ENCODE assay signal across 25 cellular contexts in genomic region chrY:12808046-12808445, GRCh38.
DNase-seq lines count a peak whose midpoint lies in the region; ATAC-seq, FAIRE-seq and TF ChIP-seq lines count a peak whose summit lies in the region.
"Had no signal": no experiment of that assay in that cellular context is flagged by ENCODE, and none has a peak within 500 bp of the region (broad histone marks: within the 10 kb centered on the region; RNA-seq: fewer than 3 reads in every experiment).

No MANE protein-coding gene starts in this region.

- no peak overlapping the region for H3K23ac ChIP-seq in mesenchymal stem cell (ENCODE audit: low read length in 2 of 2)

- H3K4me1 ChIP-seq in GM23338 (ENCODE audit: insufficient read depth) = peaks cover 25% of the 10 kb centered on the region
- peaks cover 2% of the 10 kb centered on the region for H3K4me1 ChIP-seq in mesenchymal stem cell (ENCODE audit: control insufficient read depth, insufficient read depth, low read depth, low read length)
- H3K4me1 ChIP-seq in transverse colon = no peaks in the 10 kb centered on the region
- H3K4me1 ChIP-seq: Peyer's patch had no signal

- DNase-seq in AG10803 (ENCODE audit: low read depth) = peak; percentile 1
- DNase-seq in GM23338 (ENCODE audit: low spot score) = peak; percentile 2
- DNase-seq in bronchial epithelial cell (ENCODE audit: low read depth) = peak; percentile 5
- DNase-seq in mesenchymal stem cell = peak; percentile 3
- no peak for DNase-seq in WTC11 (ENCODE audit: low spot score)
- no peak for DNase-seq in transverse colon
- DNase-seq: ACHN; AML-193; DMS79; H7; Kasumi-1; MM.1S; NCI-H1092; NCI-H1436 treated with DMSO at 0.1 percent for 48 hours; NCI-H2029; NCI-H2171 treated with DMSO at 0.1 percent for 48 hours; NCI-H510A; NCI-H748 treated with DMSO at 0.1 percent for 48 hours; NK-92 treated with Interleukin-12 subunit alpha and Interleukin-12 subunit beta, amount 100 ng/mL, for 24 hours; Peyer's patch; SHP77; SK-N-SH had no signal

- no peak overlapping the region for H3K9ac ChIP-seq in mesenchymal stem cell (ENCODE audit: low read length)
- H3K9ac ChIP-seq: SK-N-SH had no signal

- in situ Hi-C loops in transverse colon (cut with MboI; ENCODE audit: low pct_ligation_motif_present in 1 of 4, low pct_unique_long_range_greater_than_20kb in 1 of 4, low sequenced_read_pairs in 3 of 4) = no loop called here

- intact Hi-C loops in transverse colon (cut with DNase I; ENCODE audit: low total_unique reads) = no loop called here

- H2AK5ac ChIP-seq in mesenchymal stem cell (ENCODE audit: low read length, severe bottlenecking) = no peak overlapping the region

- no peak overlapping the region for H2AFZ ChIP-seq in GM23338
- no peak overlapping the region for H2AFZ ChIP-seq in mesenchymal stem cell (ENCODE audit: low read depth, low read length)

- no peak overlapping the region for H2BK5ac ChIP-seq in mesenchymal stem cell (ENCODE audit: low read depth, low read length, poor library complexity, severe bottlenecking)

- H4K20me1 ChIP-seq in GM23338 (replicated peaks; ENCODE audit: insufficient read depth) = no peaks in the 10 kb centered on the region

- H4K91ac ChIP-seq in mesenchymal stem cell (ENCODE audit: low read length) = no peak overlapping the region

- H3K4me2 ChIP-seq in GM23338 (no peak overlapping the region), mesenchymal stem cell (ENCODE audit: low read length, poor library complexity, severe bottlenecking) (peak overlapping the region; percentile 3)
- H3K4me2 ChIP-seq: SK-N-SH had no signal

- H3K36me3 ChIP-seq in GM23338 (ENCODE audit: insufficient read depth) (peaks cover 4% of the 10 kb centered on the region; the same call in 1 of the 2 replicates), bronchial epithelial cell (ENCODE audit: control insufficient read depth, insufficient read depth, low read length) (no peaks in the 10 kb centered on the region), mesenchymal stem cell (ENCODE audit: control insufficient read depth in 1 of 2, insufficient read depth in 2 of 2, low read depth in 1 of 2, low read length in 2 of 2) (peaks cover 0 to 6% of the 10 kb centered on the region in 2 experiments), transverse colon (no peaks in the 10 kb centered on the region)
- H3K36me3 ChIP-seq: Peyer's patch had no signal

- H3K36me3 Mint-ChIP-seq in GM23338 (ENCODE audit: low read depth) (peaks cover 10% of the 10 kb centered on the region; the same call in 2 of the 3 replicates), WTC11 (peaks cover 15% of the 10 kb centered on the region)

- H3K4me1 Mint-ChIP-seq in GM23338 (peaks cover 29% of the 10 kb centered on the region), WTC11 (peaks cover 39% of the 10 kb centered on the region)

- no CpG with 5 or more reads among the region's 1 CpG for WGBS in mesenchymal stem cell
- WGBS in transverse colon (ENCODE audit: low coverage in 1 of 2), 2 donors = no CpG with 5 or more reads among the region's 1 CpG

- H2BK15ac ChIP-seq in mesenchymal stem cell (ENCODE audit: low read depth, poor library complexity, severe bottlenecking) = no peak overlapping the region

- POLR2A ChIA-PET in WTC11 (lab: Charles Lee) = no interaction called here

- H2BK120ac ChIP-seq in mesenchymal stem cell (ENCODE audit: low read depth, low read length) = no peak overlapping the region

- no peak for TF ChIP-seq EP300 in transverse colon (IDR thresholded peaks at IDR 0.05; ENCODE audit: low read depth)

- H4K8ac ChIP-seq in mesenchymal stem cell (ENCODE audit: low read length) = no peak overlapping the region

- no peak for TF ChIP-seq POLR2A in transverse colon (IDR thresholded peaks at IDR 0.05)

- H3K27me3 Mint-ChIP-seq in GM23338 (ENCODE audit: insufficient read depth, low read depth, poor library complexity) = no peaks in the 10 kb centered on the region
- no peaks in the 10 kb centered on the region for H3K27me3 Mint-ChIP-seq in WTC11 (ENCODE audit: low read depth)

- H2BK12ac ChIP-seq in mesenchymal stem cell (ENCODE audit: low read length in 2 of 2) = no peak overlapping the region

- no peak overlapping the region for H3K27ac ChIP-seq in GM23338 (ENCODE audit: low read depth)
- peak overlapping the region; percentile 64 for H3K27ac ChIP-seq in mesenchymal stem cell (ENCODE audit: low read length, poor library complexity, severe bottlenecking)
- no peak overlapping the region for H3K27ac ChIP-seq in transverse colon
- H3K27ac ChIP-seq: C4-2B, Peyer's patch had no signal

- H3K27ac Mint-ChIP-seq in GM23338 = peak overlapping the region; percentile 62; the same call in 1 of the 2 replicates
- H3K27ac Mint-ChIP-seq in WTC11 = no peak overlapping the region

- no peak overlapping the region for H3K18ac ChIP-seq in mesenchymal stem cell (ENCODE audit: low read depth in 1 of 2, low read length in 2 of 2)

- no peak overlapping the region for H3K14ac ChIP-seq in mesenchymal stem cell (ENCODE audit: low read length in 2 of 2)

- no peak for FAIRE-seq in bronchial epithelial cell (lab: Jason Lieb, UNC)
- FAIRE-seq: G401.6 had no signal

- TF ChIP-seq CTCF in AG10803 (conservative IDR thresholded peaks at IDR 0.05; ENCODE audit: low read length) = no peak
- TF ChIP-seq CTCF in GM23338 (conservative IDR thresholded peaks at IDR 0.05; ENCODE audit: low read depth in 2 of 2) = no peak
- TF ChIP-seq CTCF in bronchial epithelial cell (IDR thresholded peaks at IDR 0.05; ENCODE audit: insufficient read depth, low read length, severe bottlenecking) = no peak
- no peak for TF ChIP-seq CTCF in WTC11 (IDR thresholded peaks at IDR 0.05)
- no peak for TF ChIP-seq CTCF in transverse colon (IDR thresholded peaks at IDR 0.05)

- no peaks in the 10 kb centered on the region for H3K9me3 Mint-ChIP-seq in GM23338
- no peaks in the 10 kb centered on the region for H3K9me3 Mint-ChIP-seq in WTC11

- H3K9me3 ChIP-seq in mesenchymal stem cell (ENCODE audit: control insufficient read depth, low read length) (no peaks in the 10 kb centered on the region), transverse colon (no peaks in the 10 kb centered on the region)
- H3K9me3 ChIP-seq: Peyer's patch, SK-N-SH had no signal

- peaks cover 3% of the 10 kb centered on the region for H3K79me1 ChIP-seq in mesenchymal stem cell (replicated peaks; ENCODE audit: low read length, poor library complexity, severe bottlenecking)

- no peaks in the 10 kb centered on the region; the same call in 1 of the 2 replicates for H3K79me2 ChIP-seq in GM23338 (replicated peaks; ENCODE audit: insufficient read depth)

- H3K4me3 ChIP-seq in AG10803 (ENCODE audit: low read length) = no peak overlapping the region
- no peak overlapping the region for H3K4me3 ChIP-seq in GM23338
- no peak overlapping the region for H3K4me3 ChIP-seq in bronchial epithelial cell (ENCODE audit: low read depth, low read length)
- H3K4me3 ChIP-seq in mesenchymal stem cell (ENCODE audit: insufficient read depth in 1 of 2, low read depth in 1 of 2, low read length in 2 of 2) = no peak overlapping the region
- no peak overlapping the region for H3K4me3 ChIP-seq in transverse colon
- H3K4me3 ChIP-seq: Peyer's patch had no signal

- no peak for ATAC-seq in GM23338
- no peak for ATAC-seq in GM19023 (IDR thresholded peaks at IDR 0.05; ENCODE audit: unreplicated experiment)
- ATAC-seq in WTC11 = no peak

- H3K9me2 ChIP-seq in GM23338 (ENCODE audit: insufficient read depth) = no peaks in the 10 kb centered on the region
- H3K9me2 ChIP-seq: SK-N-SH had no signal

- CTCF ChIA-PET in WTC11 (lab: Charles Lee) = interaction anchor here (0.9 kb wide), 1 partner anchor 187 kb away, joined by 3 read pairs; no protein-coding TSS in a partner anchor

- H3K4me3 Mint-ChIP-seq in GM23338 (no peak overlapping the region), WTC11 (no peak overlapping the region)

- H3K27me3 ChIP-seq in GM23338 (ENCODE audit: insufficient read depth) (no peaks in the 10 kb centered on the region), bronchial epithelial cell (ENCODE audit: control insufficient read depth, insufficient read depth, low read length) (no peaks in the 10 kb centered on the region), mesenchymal stem cell (ENCODE audit: control insufficient read depth in 1 of 2, insufficient read depth in 1 of 2, low read length in 2 of 2) (no peaks in the 10 kb centered on the region), transverse colon (no peaks in the 10 kb centered on the region)
- H3K27me3 ChIP-seq: Peyer's patch had no signal

- H3F3A ChIP-seq in GM23338 (replicated peaks; ENCODE audit: low read depth) = no peaks in the 10 kb centered on the region

- H3K4ac ChIP-seq in mesenchymal stem cell (ENCODE audit: low read depth in 1 of 2, low read length in 2 of 2) = no peak overlapping the region

TF ChIP-seq in GM23338, 12 proteins besides CTCF, POLR2A, EP300 and RAD21 (continues in another document):
- TF ChIP-seq JUNB (IDR thresholded peaks at IDR 0.05; ENCODE audit: unreplicated experiment) (no peak), ZNF331 (CRISPR knock-in tag; IDR thresholded peaks at IDR 0.05; ENCODE audit: low read depth) (no peak), STAT1 (IDR thresholded peaks at IDR 0.05; ENCODE audit: unreplicated experiment) (no peak)

TF ChIP-seq in WTC11, 78 proteins besides CTCF, POLR2A, EP300 and RAD21:
- TF ChIP-seq ATF3 (CRISPR knock-in tag; conservative IDR thresholded peaks at IDR 0.05) (no peak), TCF7 (CRISPR knock-in tag; IDR thresholded peaks at IDR 0.05; ENCODE audit: low read depth) (no peak), ZNF219 (CRISPR knock-in tag; IDR thresholded peaks at IDR 0.05; ENCODE audit: borderline replicate concordance) (no peak), NFYB (CRISPR knock-in tag; conservative IDR thresholded peaks at IDR 0.05; ENCODE audit: low read depth) (no peak), ZNF512 (CRISPR knock-in tag; IDR thresholded peaks at IDR 0.05; ENCODE audit: borderline replicate concordance) (no peak), ZNF317 (CRISPR knock-in tag; IDR thresholded peaks at IDR 0.05; ENCODE audit: borderline replicate concordance, low read depth) (no peak)

Comparison
In these comparisons a context has a peak if more than half of its experiments do, and no peak if none do; other contexts are left out.
1. DNase-seq: peak in AG10803 (single experiment), GM23338 (single experiment), bronchial epithelial cell (single experiment) and mesenchymal stem cell (single experiment); none in WTC11 (single experiment) and transverse colon (single experiment).